Comparison of ENCODE assay signal across 8 cellular contexts in the genomic region with DNA sequence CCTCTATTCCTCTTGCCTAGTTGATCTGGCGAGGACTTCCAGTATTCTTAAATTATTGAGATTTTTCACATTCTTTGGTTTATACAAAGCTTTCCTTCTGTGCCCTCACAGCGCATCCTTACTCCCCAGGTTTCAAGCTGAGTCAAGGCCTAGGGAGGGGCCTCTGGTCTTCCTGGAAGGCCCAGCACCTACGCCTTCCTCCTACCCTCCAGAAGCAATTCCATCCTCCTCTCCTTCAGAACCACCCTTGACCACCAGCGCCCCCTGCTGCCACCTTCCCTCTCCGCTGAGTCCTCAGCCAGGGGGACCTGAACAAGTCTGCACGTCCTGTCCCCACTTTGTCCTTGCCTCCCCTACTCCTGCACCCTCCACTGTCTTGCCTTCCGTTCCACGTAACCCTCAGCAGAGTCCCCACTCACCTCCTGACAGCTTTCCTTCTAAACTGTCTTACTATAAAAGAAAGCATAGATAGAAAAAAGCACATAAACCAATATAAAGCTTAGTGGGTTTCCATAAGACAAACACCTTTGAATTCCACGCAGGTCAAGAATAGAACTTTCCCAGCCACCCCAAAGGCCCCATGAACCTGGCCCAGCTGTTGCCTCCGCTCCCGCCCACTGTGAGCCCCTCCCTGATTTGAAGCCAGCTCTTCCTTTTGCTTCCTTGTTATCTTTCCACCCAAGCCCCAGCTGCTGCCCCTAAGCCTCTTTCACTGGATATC.
DNase-seq lines count a peak whose midpoint lies in the region; ATAC-seq and TF ChIP-seq lines count a peak whose summit lies in the region.

No MANE protein-coding gene starts in this region.

- H3K4me3 ChIP-seq in AG09309 (ENCODE audit: control insufficient read depth, low read depth, low read length) (no peak overlapping the region), foreskin fibroblast (ENCODE audit: low read depth in 1 of 2, low read length in 2 of 2) (no peak overlapping the region), vagina (no peak overlapping the region)

- TF ChIP-seq POLR2A in vagina (IDR thresholded peaks at IDR 0.05) = no peak

- no peaks in the 10 kb centered on the region for H3K9me3 ChIP-seq in vagina

- intact Hi-C loops in vagina (cut with DNase I) = loop anchor here (2.0 kb wide), 1 partner anchor 326 kb away; no protein-coding TSS in a partner anchor

- H3K4me1 ChIP-seq in vagina = no peaks in the 10 kb centered on the region

- no peaks in the 10 kb centered on the region for H3K27me3 ChIP-seq in vagina

- ATAC-seq in omental fat pad (ENCODE audit: low FRiP score) (peak; percentile 86), HG03095 (IDR thresholded peaks at IDR 0.05; ENCODE audit: unreplicated experiment) (no peak)

- DNase-seq in AG09309 (ENCODE audit: low read depth) (peak; percentile 45), GM19240 (ENCODE audit: insufficient read length, low spot score) (peak; percentile 54), NCI-H460 (ENCODE audit: extremely low read depth, low read depth) (peak; percentile 62), activated T-cell treated with anti-CD3 and anti-CD28 coated beads for 48 hours (ENCODE audit: low read depth) (peak; percentile 66), foreskin fibroblast (peak; percentile 16 to 75), omental fat pad (ENCODE audit: low spot score) (peak; percentile 73), vagina (ENCODE audit: extremely low spot score in 2 of 2) (peak in 1 of 2 donors; percentile 74)

- no peak overlapping the region for H3K27ac ChIP-seq in vagina

- no peaks in the 10 kb centered on the region for H3K36me3 ChIP-seq in vagina

- TF ChIP-seq CTCF in AG09309 (IDR thresholded peaks at IDR 0.05; ENCODE audit: control insufficient read depth, insufficient read depth, low read depth, low read length, missing control alignments) = peak; percentile 95
- peak; percentile 86 for TF ChIP-seq CTCF in foreskin fibroblast (IDR thresholded peaks at IDR 0.05; ENCODE audit: low read depth, low read length)
- peak in 1 of 3 donors; percentile 62 for TF ChIP-seq CTCF in omental fat pad (IDR thresholded peaks at IDR 0.05)
- TF ChIP-seq CTCF in vagina (IDR thresholded peaks at IDR 0.05) = peak; percentile 38 to 61 (median 43)
